In the genomic region with DNA sequence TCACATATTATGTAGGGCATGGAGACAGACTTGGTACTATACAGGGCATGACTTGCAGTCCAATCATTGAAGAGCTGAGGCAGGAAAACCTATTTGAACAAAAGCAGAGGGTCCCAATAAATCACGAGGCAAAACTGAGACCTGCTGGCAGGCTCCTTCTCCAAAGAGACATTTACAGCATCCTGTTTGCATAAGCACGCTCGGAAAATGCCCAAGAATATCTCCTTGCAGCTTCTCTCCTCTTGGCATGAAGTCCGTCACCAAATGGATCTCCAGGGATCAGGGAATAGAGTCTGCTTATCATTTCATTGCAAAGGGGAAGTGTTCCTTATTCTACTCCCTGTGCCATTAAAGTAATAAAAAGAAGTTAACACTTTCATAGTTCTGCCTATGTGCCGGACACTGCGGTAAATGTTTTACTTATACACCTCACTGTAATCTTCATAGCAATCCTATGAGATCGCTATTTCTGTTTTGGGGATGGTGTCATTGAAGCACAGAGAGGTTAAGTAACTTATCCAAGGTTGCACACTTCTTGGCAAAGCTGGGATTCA, we compare ENCODE assay signal across 21 cellular contexts.
DNase-seq lines count a peak whose midpoint lies in the region; ATAC-seq and TF ChIP-seq lines count a peak whose summit lies in the region.
"Had no signal": no experiment of that assay in that cellular context is flagged by ENCODE, and none has a peak within 500 bp of the region (broad histone marks: within the 10 kb centered on the region; RNA-seq: fewer than 3 reads in every experiment).

No MANE protein-coding gene starts in this region.

- H3K4me1 ChIP-seq in colonic mucosa = no peaks in the 10 kb centered on the region

- peak in 2 of 3 experiments; percentile 43 to 46 for DNase-seq in NCI-H1417 (lab: John Stamatoyannopoulos, UW)
- no peak for DNase-seq in NCI-H1417 treated with DMSO at 0.1 percent for 48 hours (lab: John Stamatoyannopoulos, UW)
- DNase-seq in AG20443 (ENCODE audit: low spot score) = peak; percentile 19
- DNase-seq in colonic mucosa = peak; percentile 20
- DNase-seq in omental fat pad (ENCODE audit: low spot score) = no peak
- no peak for DNase-seq in midbrain (lab: John Stamatoyannopoulos, UW)
- no peak for DNase-seq in hypothalamus (lab: John Stamatoyannopoulos, UW)
- no peak for DNase-seq in head of caudate nucleus
- DNase-seq: 8988T; C1 segment of cervical spinal cord; caudate nucleus; erythroblast; left cardiac atrium; NCI-H1048; NCI-H2171; NCI-H526; nucleus accumbens; stimulated activated CD4-positive, alpha-beta T cell treated with anti-CD3 and anti-CD28 coated beads, Interleukin-2, amount 100 ng/mL, for 24 hours; stimulated activated naive CD8-positive, alpha-beta T cell treated with anti-CD3 and anti-CD28 coated beads, Interleukin-15, Interleukin-2, amounts not matched to agents 100 U/mL and 50 U/mL, for 24 hours; transverse colon had no signal

- intact Hi-C loops in colonic mucosa (cut with DNase I) = no loop called here
- intact Hi-C loops in head of caudate nucleus (cut with DNase I) = no loop called here

- H3K9ac ChIP-seq in colonic mucosa (ENCODE audit: low read depth in 2 of 2, low read length in 2 of 2) = no peak overlapping the region

- TF ChIP-seq CTCF in colonic mucosa (IDR thresholded peaks at IDR 0.05) (no peak), omental fat pad (IDR thresholded peaks at IDR 0.05) (no peak)

- H3K9me3 ChIP-seq in colonic mucosa = no peaks in the 10 kb centered on the region
- H3K9me3 ChIP-seq: adrenal gland, transverse colon had no signal

- ATAC-seq in omental fat pad (ENCODE audit: low FRiP score) = peak; percentile 9
- ATAC-seq: left cardiac atrium; stimulated activated naive CD8-positive, alpha-beta T cell treated with anti-CD3 and anti-CD28 coated beads, Interleukin-15, Interleukin-2, amounts not matched to agents 100 U/mL and 50 U/mL, for 24 hours had no signal

- H3K27ac ChIP-seq in colonic mucosa = no peak overlapping the region

- no peaks in the 10 kb centered on the region for H3K27me3 ChIP-seq in colonic mucosa
- H3K27me3 ChIP-seq: adrenal gland, transverse colon had no signal

- H3K36me3 ChIP-seq in colonic mucosa = no peaks in the 10 kb centered on the region
- H3K36me3 ChIP-seq: adrenal gland, transverse colon had no signal

- H3K4me3 ChIP-seq in colonic mucosa = no peak overlapping the region
- H3K4me3 ChIP-seq: adrenal gland, transverse colon had no signal

Comparison
In these comparisons a context has a peak if more than half of its experiments do, and no peak if none do; other contexts are left out.
1. DNase-seq: peak in NCI-H1417 (2 of 3), AG20443 (single experiment) and colonic mucosa (single experiment); none in NCI-H1417 treated with DMSO at 0.1 percent for 48 hours (single experiment), omental fat pad (single experiment), midbrain (single experiment), hypothalamus (0 of 51) and head of caudate nucleus (0 of 42).